Comparison of ENCODE assay signal across 17 cellular contexts in the genomic region with DNA sequence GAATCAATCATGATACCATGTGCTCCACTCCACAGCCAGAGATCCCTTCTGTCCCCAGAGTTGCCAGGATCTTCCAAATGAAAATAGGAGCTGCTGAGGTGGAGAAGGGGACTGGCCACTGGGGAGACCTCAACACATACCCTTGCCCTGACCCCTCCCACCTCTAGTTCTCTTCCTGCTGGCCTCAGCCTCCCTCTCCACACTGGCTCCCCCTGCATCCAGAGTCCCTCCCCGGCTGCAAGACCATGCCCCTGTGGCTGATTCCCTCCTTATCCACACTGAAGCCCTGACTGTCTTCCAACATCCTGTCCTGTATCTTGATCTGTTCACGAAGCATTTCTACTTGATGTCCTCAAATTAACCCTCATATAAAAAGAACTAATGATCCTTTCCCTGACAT. TPM values are rescaled to one million over a fixed set of nuclear protein-coding genes. Genes with fewer than 3 reads are reported as not detected.
A peak's percentile ranks its signal among the peaks of the same experiment; 100 is the strongest.
DNase-seq lines count a peak whose midpoint lies in the region; ATAC-seq and TF ChIP-seq lines count a peak whose summit lies in the region.
"Had no signal": no experiment of that assay in that cellular context is flagged by ENCODE, and none has a peak within 500 bp of the region (broad histone marks: within the 10 kb centered on the region; RNA-seq: fewer than 3 reads in every experiment).

No MANE protein-coding gene starts in this region.

- 51 to 58% methylated on average over 2 of the region's 2 CpGs for WGBS in esophagus squamous epithelium, 2 donors

- no peaks in the 10 kb centered on the region for H3K36me3 Mint-ChIP-seq in natural killer cell
- no peaks in the 10 kb centered on the region for H3K36me3 Mint-ChIP-seq in natural killer cell treated with Interleukin-12 subunit alpha and Interleukin-12 subunit beta and Interleukin-15 and Interleukin-18, amount 100 ng/mL, for 72 hours
- H3K36me3 Mint-ChIP-seq in central memory CD8-positive, alpha-beta T cell (ENCODE audit: insufficient read depth) = peaks cover 14% of the 10 kb centered on the region
- H3K36me3 Mint-ChIP-seq in neural crest cell (ENCODE audit: low read depth) = no peaks in the 10 kb centered on the region

- H3K4me3 Mint-ChIP-seq in natural killer cell (no peak overlapping the region), neural crest cell (no peak overlapping the region)
- no peak overlapping the region for H3K4me3 Mint-ChIP-seq in natural killer cell treated with Interleukin-12 subunit alpha and Interleukin-12 subunit beta and Interleukin-15 and Interleukin-18, amount 100 ng/mL, for 72 hours
- no peak overlapping the region for H3K4me3 Mint-ChIP-seq in central memory CD8-positive, alpha-beta T cell
- H3K4me3 Mint-ChIP-seq: B cell; CD4-positive, alpha-beta T cell had no signal

- H3K36me3 ChIP-seq in esophagus squamous epithelium = no peaks in the 10 kb centered on the region

- H3K27ac Mint-ChIP-seq in natural killer cell (peak overlapping the region; percentile 8 to 83), neural crest cell (ENCODE audit: unreplicated experiment) (peak overlapping the region; percentile 29)
- H3K27ac Mint-ChIP-seq in natural killer cell treated with Interleukin-12 subunit alpha and Interleukin-12 subunit beta and Interleukin-15 and Interleukin-18, amount 100 ng/mL, for 72 hours = no peak overlapping the region
- peak overlapping the region; percentile 92 for H3K27ac Mint-ChIP-seq in central memory CD8-positive, alpha-beta T cell (ENCODE audit: low read depth)
- H3K27ac Mint-ChIP-seq: B cell; CD4-positive, alpha-beta T cell had no signal

- TF ChIP-seq CTCF in natural killer cell (IDR thresholded peaks at IDR 0.05) = no peak
- TF ChIP-seq CTCF in neural crest cell (conservative IDR thresholded peaks at IDR 0.05) = no peak
- no peak for TF ChIP-seq CTCF in esophagus squamous epithelium (IDR thresholded peaks at IDR 0.05)

- ATAC-seq in natural killer cell (no peak), GM19467 (IDR thresholded peaks at IDR 0.05; ENCODE audit: unreplicated experiment) (no peak)
- no peak for ATAC-seq in natural killer cell treated with Interleukin-12 subunit alpha and Interleukin-12 subunit beta and Interleukin-15 and Interleukin-18, amount 100 ng/mL, for 72 hours
- no peak for ATAC-seq in central memory CD8-positive, alpha-beta T cell (replicated peaks; ENCODE audit: extremely low read depth, poor library complexity, severe bottlenecking)
- ATAC-seq: HCT116 had no signal

- H3K4me1 Mint-ChIP-seq in natural killer cell (peaks cover 57 to 72% of the 10 kb centered on the region in 2 donors), neural crest cell (peaks cover 19% of the 10 kb centered on the region)
- H3K4me1 Mint-ChIP-seq in natural killer cell treated with Interleukin-12 subunit alpha and Interleukin-12 subunit beta and Interleukin-15 and Interleukin-18, amount 100 ng/mL, for 72 hours (ENCODE audit: low read depth in 2 of 2) = peaks cover 49 to 54% of the 10 kb centered on the region in 2 donors
- peaks cover 64% of the 10 kb centered on the region for H3K4me1 Mint-ChIP-seq in central memory CD8-positive, alpha-beta T cell

- peaks cover 0 to 98% (median 5%) of the 10 kb centered on the region in 4 donors for H3K27me3 ChIP-seq in esophagus squamous epithelium

- H3K9me3 ChIP-seq in esophagus squamous epithelium = no peaks in the 10 kb centered on the region

- H3K9me3 Mint-ChIP-seq in natural killer cell = no peaks in the 10 kb centered on the region
- no peaks in the 10 kb centered on the region for H3K9me3 Mint-ChIP-seq in natural killer cell treated with Interleukin-12 subunit alpha and Interleukin-12 subunit beta and Interleukin-15 and Interleukin-18, amount 100 ng/mL, for 72 hours
- no peaks in the 10 kb centered on the region for H3K9me3 Mint-ChIP-seq in central memory CD8-positive, alpha-beta T cell
- no peaks in the 10 kb centered on the region for H3K9me3 Mint-ChIP-seq in neural crest cell
- H3K9me3 Mint-ChIP-seq: CD4-positive, alpha-beta T cell had no signal

- no peak overlapping the region for H3K27ac ChIP-seq in esophagus squamous epithelium
- H3K27ac ChIP-seq: HL-60 had no signal

- peaks cover 6 to 29% of the 10 kb centered on the region in 2 donors for H3K27me3 Mint-ChIP-seq in natural killer cell (ENCODE audit: low read depth in 2 of 2)
- H3K27me3 Mint-ChIP-seq in natural killer cell treated with Interleukin-12 subunit alpha and Interleukin-12 subunit beta and Interleukin-15 and Interleukin-18, amount 100 ng/mL, for 72 hours = peaks cover 6 to 14% of the 10 kb centered on the region in 2 donors
- peaks cover 8% of the 10 kb centered on the region for H3K27me3 Mint-ChIP-seq in central memory CD8-positive, alpha-beta T cell
- peaks cover 37% of the 10 kb centered on the region for H3K27me3 Mint-ChIP-seq in neural crest cell (ENCODE audit: low read depth)

- H3K4me1 ChIP-seq in esophagus squamous epithelium = peaks cover 8 to 34% (median 16%) of the 10 kb centered on the region in 3 donors

- TF ChIP-seq POLR2A in esophagus squamous epithelium (IDR thresholded peaks at IDR 0.05) = no peak

- no peak overlapping the region for H3K4me3 ChIP-seq in esophagus squamous epithelium

- DNase-seq in natural killer cell = no peak
- no peak for DNase-seq in natural killer cell treated with Interleukin-12 subunit alpha and Interleukin-12 subunit beta and Interleukin-15 and Interleukin-18, amount 100 ng/mL, for 72 hours (ENCODE audit: low spot score)
- no peak for DNase-seq in central memory CD8-positive, alpha-beta T cell (ENCODE audit: low spot score in 2 of 2)
- DNase-seq in neural crest cell (ENCODE audit: low read depth, low spot score) = no peak
- no peak for DNase-seq in effector CD8-positive, alpha-beta T cell (lab: John Stamatoyannopoulos, UW)
- no peak for DNase-seq in esophagus squamous epithelium (lab: John Stamatoyannopoulos, UW)
- DNase-seq: ACHN; C1 segment of cervical spinal cord; CD4-positive, alpha-beta T cell; COR-L47; DMS153; DMS79 treated with DMSO at 0.1 percent for 48 hours; EL had no signal

- intact Hi-C loops in natural killer cell (cut with micrococcal nuclease) = loop anchor here (5.0 kb wide), 1 partner anchor 46 kb away; no protein-coding TSS in a partner anchor
- intact Hi-C loops in esophagus squamous epithelium (cut with DNase I) = loop anchor here (10.0 kb wide), 2 partner anchors 89 to 129 kb away; a partner anchor contains a TSS

RNA-seq across cellular contexts. Expression of a gene that starts 21.1 kb away (rescaled TPM):
- total RNA-seq in natural killer cell (1 to 10 TPM; 1.9 to 5.3 (median 4.0) TPM), neural crest cell (26.4 and 30.8 TPM in 2 replicates), esophagus squamous epithelium (10 to 100 TPM in 1 of 4 donors, 1 to 10 TPM in 3; 2.5 to 10.7 (median 6.3) TPM)
- total RNA-seq in natural killer cell treated with Interleukin-12 subunit alpha and Interleukin-12 subunit beta and Interleukin-15 and Interleukin-18, amount 100 ng/mL, for 72 hours = under 1 TPM; 0.28 to 0.71 TPM

RNA-seq across cellular contexts. Expression of a gene that starts 27.5 kb away (rescaled TPM):
- under 1 TPM in 2 of 3 donors, not detected in 1; 0.09 to 0.13 TPM for total RNA-seq in natural killer cell
- total RNA-seq in natural killer cell treated with Interleukin-12 subunit alpha and Interleukin-12 subunit beta and Interleukin-15 and Interleukin-18, amount 100 ng/mL, for 72 hours = not detected
- 3.8 and 3.9 TPM in 2 replicates for total RNA-seq in neural crest cell
- total RNA-seq in esophagus squamous epithelium = 1 to 10 TPM in 2 of 4 donors, under 1 TPM in 2; 0.29 to 2.3 (median 0.99) TPM
- total RNA-seq: B cell; CD4-positive, alpha-beta T cell had no signal

Comparison
In these comparisons a context has a peak if more than half of its experiments do, and no peak if none do; other contexts are left out.
1. H3K27ac Mint-ChIP-seq: peak in natural killer cell (2 of 2), central memory CD8-positive, alpha-beta T cell (single experiment) and neural crest cell (single experiment); none in natural killer cell treated with Interleukin-12 subunit alpha and Interleukin-12 subunit beta and Interleukin-15 and Interleukin-18, amount 100 ng/mL, for 72 hours (0 of 2).